ENCODE assay signal across 17 cellular contexts in the genomic region with DNA sequence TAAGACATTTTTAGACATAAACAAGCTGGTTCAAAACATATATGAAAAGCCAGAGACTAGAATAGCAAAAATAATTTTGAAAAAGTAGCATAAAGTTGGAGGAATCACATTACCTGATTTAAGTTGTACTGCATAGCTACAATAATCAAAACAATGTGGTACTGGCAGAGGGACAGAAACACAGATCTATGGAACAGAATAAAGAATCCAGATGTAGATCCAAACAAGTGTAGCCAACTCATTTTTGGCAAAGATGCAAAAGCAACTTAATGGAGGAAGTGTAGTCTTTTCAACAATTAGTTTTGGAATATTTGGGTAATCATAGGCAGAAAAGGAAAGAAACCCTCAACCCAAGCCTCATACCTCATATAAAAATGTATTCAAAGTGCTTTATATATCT.
DNase-seq lines count a peak whose midpoint lies in the region; ATAC-seq and TF ChIP-seq lines count a peak whose summit lies in the region.
"Had no signal": no experiment of that assay in that cellular context is flagged by ENCODE, and none has a peak within 500 bp of the region (broad histone marks: within the 10 kb centered on the region; RNA-seq: fewer than 3 reads in every experiment).

No MANE protein-coding gene starts in this region.

- H3K4me3 ChIP-seq in HFF-Myc (replicated peaks; ENCODE audit: low read depth, low read length): no peak overlapping the region
- H3K4me3 ChIP-seq in astrocyte of the cerebellum (ENCODE audit: low read depth, low read length): no peak overlapping the region

- in situ Hi-C loops in astrocyte of the cerebellum (cut with HindIII; ENCODE audit: low sequenced_read_pairs): no loop called here

- DNase-seq in HFF-Myc (ENCODE audit: extremely low read depth, low read depth) (peak; percentile 78), astrocyte of the cerebellum (ENCODE audit: low read depth) (peak; percentile 37), fibroblast of gingiva (ENCODE audit: low read depth) (peak; percentile 77), fibroblast of the conjunctiva (ENCODE audit: low read depth) (peak; percentile 49), HK-2 (ENCODE audit: unreplicated experiment) (no peak), UCSD-AML1 (lab: John Stamatoyannopoulos, UW; ENCODE audit: unreplicated experiment) (no peak)
- DNase-seq: BE2C; C1 segment of cervical spinal cord; CD4-positive, CD25-positive, alpha-beta regulatory T cell; CD8-positive, alpha-beta memory T cell; COR-L47; DMS 273 treated with DMSO at 0.1 percent for 48 hours; DMS53; DND-41; EL; H9 had no signal

- TF ChIP-seq CTCF in HFF-Myc (IDR thresholded peaks at IDR 0.05; ENCODE audit: low read depth, low read length, missing control alignments): no peak
- TF ChIP-seq CTCF in astrocyte of the cerebellum (IDR thresholded peaks at IDR 0.05; ENCODE audit: low read depth, low read length, missing control alignments): no peak

- no peak for ATAC-seq in GM21528 (IDR thresholded peaks at IDR 0.05; ENCODE audit: low FRiP score, unreplicated experiment)

Comparison
In these comparisons a context has a peak if more than half of its experiments do, and no peak if none do; other contexts are left out.
1. DNase-seq: peak in HFF-Myc (single experiment), astrocyte of the cerebellum (single experiment), fibroblast of gingiva (single experiment) and fibroblast of the conjunctiva (single experiment); none in HK-2 (single experiment) and UCSD-AML1 (single experiment).